In genomic region chr17:74922694-74923537, GRCh38 we compare ENCODE assay signal across 1 cellular context.
A peak's percentile ranks its signal among the peaks of the same experiment; 100 is the strongest.
TF ChIP-seq lines count a peak whose summit lies in the region.

TSS of gene USH1G (minus strand) at chr17:74923255. CDS start at chr17:74923073, 182 bp downstream.

TF ChIP-seq in HepG2, 621 proteins besides CTCF, POLR2A, EP300 and RAD21 (continued from another document):
- TF ChIP-seq ZNF704 (CRISPR knock-in tag; IDR thresholded peaks at IDR 0.05; ENCODE audit: borderline replicate concordance) (no peak), PATZ1 (CRISPR knock-in tag; IDR thresholded peaks at IDR 0.05) (peak; percentile 17; the same call in 1 of the 2 replicates), CSRNP2 (CRISPR knock-in tag; conservative IDR thresholded peaks at IDR 0.05; ENCODE audit: low read depth) (no peak), ZNF878 (CRISPR knock-in tag; IDR thresholded peaks at IDR 0.05) (no peak), ZSCAN30 (CRISPR knock-in tag; IDR thresholded peaks at IDR 0.05) (0 out of 2 replicates have a peak, but pooled peaks have one; percentile 24), ASH2L (IDR thresholded peaks at IDR 0.05; ENCODE audit: insufficient read length, low read depth, low read length) (peak; percentile 20), SP5 (CRISPR knock-in tag; IDR thresholded peaks at IDR 0.05; ENCODE audit: borderline replicate concordance, low read depth) (0 out of 2 replicates have a peak, but pooled peaks have one; percentile 22), ARID5B (CRISPR knock-in tag; IDR thresholded peaks at IDR 0.05) (no peak), TFDP2 (CRISPR knock-in tag; IDR thresholded peaks at IDR 0.05) (no peak), KDM5B (CRISPR knock-in tag; IDR thresholded peaks at IDR 0.05; ENCODE audit: borderline replicate concordance) (0 out of 2 replicates have a peak, but pooled peaks have one; percentile 3), EZH2 (conservative IDR thresholded peaks at IDR 0.05; ENCODE audit: low read depth, low read length) (peak; percentile 76; the same call in 1 of the 2 replicates), HDAC2 (CRISPR knock-in tag; IDR thresholded peaks at IDR 0.05) (0 out of 2 replicates have a peak, but pooled peaks have one; percentile 7), ZMYM4 (CRISPR knock-in tag; IDR thresholded peaks at IDR 0.05) (no peak), GRHL1 (CRISPR knock-in tag; conservative IDR thresholded peaks at IDR 0.05) (no peak), IRX3 (CRISPR knock-in tag; IDR thresholded peaks at IDR 0.05; ENCODE audit: borderline replicate concordance, low read depth) (no peak), RBM22 (optimal IDR thresholded peaks at IDR 0.05; ENCODE audit: low read length) (no peak), HOXD1 (CRISPR knock-in tag; IDR thresholded peaks at IDR 0.05) (peak; percentile 20; the same call in 1 of the 2 replicates), FOXA3 (CRISPR knock-in tag; IDR thresholded peaks at IDR 0.05) (no peak), SNRNP70 (IDR thresholded peaks at IDR 0.05; ENCODE audit: low read depth, low read length) (no peak), ZNF777 (CRISPR knock-in tag; IDR thresholded peaks at IDR 0.05) (peak; percentile 64; the same call in 1 of the 2 replicates), SMARCC2 (IDR thresholded peaks at IDR 0.05) (no peak), ZFP91 (CRISPR knock-in tag; IDR thresholded peaks at IDR 0.05; ENCODE audit: borderline replicate concordance) (peak; percentile 35; the same call in 1 of the 2 replicates)
